1 cellular context compared by ENCODE assay signal in the genomic region with DNA sequence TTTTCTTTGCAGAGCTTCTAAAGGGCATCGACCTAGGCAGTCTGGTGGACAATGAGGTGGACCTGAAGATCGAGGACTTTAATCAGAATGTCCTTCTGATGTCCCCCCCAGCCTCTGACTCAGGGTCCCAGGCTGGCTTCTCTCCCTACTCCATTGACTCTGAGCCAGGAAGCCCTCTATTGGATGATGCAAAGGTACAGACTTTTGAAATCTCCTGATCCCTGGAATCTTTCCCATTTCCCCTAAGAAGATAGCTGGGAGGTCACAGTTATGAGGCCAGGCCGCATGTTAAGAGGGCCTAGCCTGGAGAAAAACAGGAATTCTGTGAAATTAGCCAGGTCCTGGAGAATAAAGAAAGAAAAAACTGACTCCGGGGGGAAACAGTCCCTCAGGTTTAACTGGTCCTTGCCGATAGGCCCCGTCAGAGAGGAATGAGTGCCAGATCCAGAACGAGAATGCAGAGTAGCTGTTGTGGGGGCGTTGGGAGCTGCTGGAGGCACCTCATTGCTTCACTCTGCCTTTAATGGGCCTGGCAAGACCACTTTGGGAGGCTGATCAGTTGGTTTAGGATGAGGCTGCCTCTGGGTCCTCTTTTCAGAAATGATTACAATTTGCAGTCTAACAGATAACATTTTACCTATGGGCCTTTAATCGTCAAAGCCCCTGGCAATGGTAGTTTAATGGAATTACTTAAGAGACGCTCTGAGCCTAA.
TF ChIP-seq lines count a peak whose summit lies in the region.

No MANE protein-coding gene starts in this region.

TF ChIP-seq in GM23338, 12 proteins besides CTCF, POLR2A, EP300 and RAD21:
- no peak for TF ChIP-seq ZNF331 (CRISPR knock-in tag; IDR thresholded peaks at IDR 0.05; ENCODE audit: low read depth)
- no peak for TF ChIP-seq JUNB (IDR thresholded peaks at IDR 0.05; ENCODE audit: unreplicated experiment)
- TF ChIP-seq, protein P1, sequence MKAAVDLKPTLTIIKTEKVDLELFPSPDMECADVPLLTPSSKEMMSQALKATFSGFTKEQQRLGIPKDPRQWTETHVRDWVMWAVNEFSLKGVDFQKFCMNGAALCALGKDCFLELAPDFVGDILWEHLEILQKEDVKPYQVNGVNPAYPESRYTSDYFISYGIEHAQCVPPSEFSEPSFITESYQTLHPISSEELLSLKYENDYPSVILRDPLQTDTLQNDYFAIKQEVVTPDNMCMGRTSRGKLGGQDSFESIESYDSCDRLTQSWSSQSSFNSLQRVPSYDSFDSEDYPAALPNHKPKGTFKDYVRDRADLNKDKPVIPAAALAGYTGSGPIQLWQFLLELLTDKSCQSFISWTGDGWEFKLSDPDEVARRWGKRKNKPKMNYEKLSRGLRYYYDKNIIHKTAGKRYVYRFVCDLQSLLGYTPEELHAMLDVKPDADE (IDR thresholded peaks at IDR 0.05) = no peak
- TF ChIP-seq STAT1 (IDR thresholded peaks at IDR 0.05; ENCODE audit: unreplicated experiment) = no peak
- no peak for TF ChIP-seq EZH2 (IDR thresholded peaks at IDR 0.05; ENCODE audit: low read depth, unreplicated experiment)
- no peak for TF ChIP-seq POLR2AphosphoS5 (IDR thresholded peaks at IDR 0.05; ENCODE audit: low read depth)
- no peak for TF ChIP-seq NANOG (IDR thresholded peaks at IDR 0.05; ENCODE audit: borderline replicate concordance)
TF ChIP-seq in GM23338: peak in this region for 0.
